ENCODE assay signal across 8 cellular contexts in genomic region chr12:45216983-45217485, GRCh38. TPM values are rescaled to one million over a fixed set of nuclear protein-coding genes. Genes with fewer than 3 reads are reported as not detected.
A peak's percentile ranks its signal among the peaks of the same experiment; 100 is the strongest.
DNase-seq lines count a peak whose midpoint lies in the region; ATAC-seq, FAIRE-seq and TF ChIP-seq lines count a peak whose summit lies in the region.

No MANE protein-coding gene starts in this region.

- 7 to 9% methylated on average over 9 of the region's 9 CpGs for WGBS in tibial nerve, 2 donors

- H3K27me3 Mint-ChIP-seq in activated naive CD4-positive, alpha-beta T cell treated with anti-CD3 and anti-CD28 coated beads, Interleukin-2, amount 50 U/mL, for 24 hours, result no peaks in the 10 kb centered on the region

- DNase-seq in activated naive CD4-positive, alpha-beta T cell treated with anti-CD3 and anti-CD28 coated beads, Interleukin-2, amount 50 U/mL, for 16 hours, result no peak
- DNase-seq in activated naive CD4-positive, alpha-beta T cell treated with anti-CD3 and anti-CD28 coated beads, Interleukin-2, amount 50 U/mL, for 72 hours (ENCODE audit: low spot score in 2 of 2), result no peak
- DNase-seq in left lung, result no peak
- no peak for DNase-seq in tibial nerve (ENCODE audit: low spot score in 2 of 2)
- no peak for DNase-seq in DMS153 (lab: John Stamatoyannopoulos, UW)
- no peak for DNase-seq in D721Med (ENCODE audit: insufficient read length, low spot score)

- H3K27me3 ChIP-seq in left lung, result no peaks in the 10 kb centered on the region
- H3K27me3 ChIP-seq in tibial nerve, result no peaks in the 10 kb centered on the region

- no peak for TF ChIP-seq CTCF in left lung (IDR thresholded peaks at IDR 0.05)
- TF ChIP-seq CTCF in tibial nerve (IDR thresholded peaks at IDR 0.05), result no peak
- TF ChIP-seq CTCF in D721Med (IDR thresholded peaks at IDR 0.05; ENCODE audit: insufficient read depth, missing control alignments), result no peak

- no peaks in the 10 kb centered on the region for H3K9me3 ChIP-seq in left lung
- no peaks in the 10 kb centered on the region for H3K9me3 ChIP-seq in tibial nerve

- H3K4me1 ChIP-seq in left lung, result peaks cover 5 to 49% of the 10 kb centered on the region in 2 donors
- H3K4me1 ChIP-seq in tibial nerve, result peaks cover 0 to 40% (median 11%) of the 10 kb centered on the region in 4 donors

- ATAC-seq in activated naive CD4-positive, alpha-beta T cell treated with anti-CD3 and anti-CD28 coated beads, Interleukin-2, amount 50 U/mL, for 72 hours, result no peak
- ATAC-seq in left lung, result no peak
- ATAC-seq in HG03280 (IDR thresholded peaks at IDR 0.05; ENCODE audit: unreplicated experiment), result no peak

- peak overlapping the region; percentile 75 for H3K27ac Mint-ChIP-seq in activated naive CD4-positive, alpha-beta T cell treated with anti-CD3 and anti-CD28 coated beads, Interleukin-2, amount 50 U/mL, for 24 hours
- H3K27ac Mint-ChIP-seq in activated naive CD4-positive, alpha-beta T cell treated with anti-CD3 and anti-CD28 coated beads, Interleukin-2, amount 50 U/mL, for 72 hours, result peak overlapping the region; percentile 85 to 97

- TF ChIP-seq POLR2A in tibial nerve (IDR thresholded peaks at IDR 0.05), result no peak

- no peaks in the 10 kb centered on the region for H3K36me3 Mint-ChIP-seq in activated naive CD4-positive, alpha-beta T cell treated with anti-CD3 and anti-CD28 coated beads, Interleukin-2, amount 50 U/mL, for 24 hours
- peaks cover 4 to 9% of the 10 kb centered on the region in 2 donors for H3K36me3 Mint-ChIP-seq in activated naive CD4-positive, alpha-beta T cell treated with anti-CD3 and anti-CD28 coated beads, Interleukin-2, amount 50 U/mL, for 72 hours

- no peak for TF ChIP-seq EP300 in tibial nerve (IDR thresholded peaks at IDR 0.05)

- intact Hi-C loops in left lung (cut with DNase I), result loop anchor here in 1 of 2 donors (10.0 kb wide), 1 partner anchor 168 kb away; no protein-coding TSS in a partner anchor

- peak overlapping the region; percentile 96 to 98 for H3K27ac ChIP-seq in left lung
- H3K27ac ChIP-seq in tibial nerve, result peak overlapping the region; percentile 89 to 94 (median 94)

- H3K36me3 ChIP-seq in left lung, result no peaks in the 10 kb centered on the region
- no peaks in the 10 kb centered on the region for H3K36me3 ChIP-seq in tibial nerve

- FAIRE-seq in D721Med (lab: Jason Lieb, UNC), result no peak

- H3K4me1 Mint-ChIP-seq in activated naive CD4-positive, alpha-beta T cell treated with anti-CD3 and anti-CD28 coated beads, Interleukin-2, amount 50 U/mL, for 24 hours, result peaks cover 64% of the 10 kb centered on the region

- H3K9me3 Mint-ChIP-seq in activated naive CD4-positive, alpha-beta T cell treated with anti-CD3 and anti-CD28 coated beads, Interleukin-2, amount 50 U/mL, for 24 hours, result no peaks in the 10 kb centered on the region
- peaks cover 0 to 5% of the 10 kb centered on the region in 2 donors for H3K9me3 Mint-ChIP-seq in activated naive CD4-positive, alpha-beta T cell treated with anti-CD3 and anti-CD28 coated beads, Interleukin-2, amount 50 U/mL, for 72 hours

- peak overlapping the region; percentile 97 for H3K4me3 Mint-ChIP-seq in activated naive CD4-positive, alpha-beta T cell treated with anti-CD3 and anti-CD28 coated beads, Interleukin-2, amount 50 U/mL, for 24 hours

- peak overlapping the region; percentile 69 to 92 for H3K4me3 ChIP-seq in left lung
- peak overlapping the region; percentile 49 to 94 (median 74) for H3K4me3 ChIP-seq in tibial nerve

RNA-seq across cellular contexts. Expression of gene ANO6, which starts 1.1 kb away (rescaled TPM):
- total RNA-seq in activated naive CD4-positive, alpha-beta T cell treated with anti-CD3 and anti-CD28 coated beads, Interleukin-2, amount 50 U/mL, for 72 hours, result 10 to 100 TPM; 13.3 to 25.5 TPM
- total RNA-seq in left lung (10 to 100 TPM; 63.8 to 79.7 TPM), tibial nerve (10 to 100 TPM; 44.1 to 52.2 (median 45.3) TPM)
